Comparison of ENCODE assay signal across 1 cellular context in genomic region chr15:39788800-39789565, GRCh38.
TF ChIP-seq lines count a peak whose summit lies in the region.

No MANE protein-coding gene starts in this region.

TF ChIP-seq in GM23338, 12 proteins besides CTCF, POLR2A, EP300 and RAD21 (continued from another document):
- no peak for TF ChIP-seq EZH2phosphoT487 (IDR thresholded peaks at IDR 0.05; ENCODE audit: unreplicated experiment)
- TF ChIP-seq REST (IDR thresholded peaks at IDR 0.05; ENCODE audit: unreplicated experiment) = no peak
- TF ChIP-seq EZH2 (IDR thresholded peaks at IDR 0.05; ENCODE audit: low read depth, unreplicated experiment) = no peak
- TF ChIP-seq NANOG (IDR thresholded peaks at IDR 0.05; ENCODE audit: borderline replicate concordance) = no peak
- TF ChIP-seq ZNF331 (CRISPR knock-in tag; IDR thresholded peaks at IDR 0.05; ENCODE audit: low read depth) = no peak
- TF ChIP-seq ETS1 (IDR thresholded peaks at IDR 0.05) = no peak
TF ChIP-seq in GM23338: peak in this region for 0.
